Comparison of ENCODE assay signal across 8 cellular contexts in the genomic region with DNA sequence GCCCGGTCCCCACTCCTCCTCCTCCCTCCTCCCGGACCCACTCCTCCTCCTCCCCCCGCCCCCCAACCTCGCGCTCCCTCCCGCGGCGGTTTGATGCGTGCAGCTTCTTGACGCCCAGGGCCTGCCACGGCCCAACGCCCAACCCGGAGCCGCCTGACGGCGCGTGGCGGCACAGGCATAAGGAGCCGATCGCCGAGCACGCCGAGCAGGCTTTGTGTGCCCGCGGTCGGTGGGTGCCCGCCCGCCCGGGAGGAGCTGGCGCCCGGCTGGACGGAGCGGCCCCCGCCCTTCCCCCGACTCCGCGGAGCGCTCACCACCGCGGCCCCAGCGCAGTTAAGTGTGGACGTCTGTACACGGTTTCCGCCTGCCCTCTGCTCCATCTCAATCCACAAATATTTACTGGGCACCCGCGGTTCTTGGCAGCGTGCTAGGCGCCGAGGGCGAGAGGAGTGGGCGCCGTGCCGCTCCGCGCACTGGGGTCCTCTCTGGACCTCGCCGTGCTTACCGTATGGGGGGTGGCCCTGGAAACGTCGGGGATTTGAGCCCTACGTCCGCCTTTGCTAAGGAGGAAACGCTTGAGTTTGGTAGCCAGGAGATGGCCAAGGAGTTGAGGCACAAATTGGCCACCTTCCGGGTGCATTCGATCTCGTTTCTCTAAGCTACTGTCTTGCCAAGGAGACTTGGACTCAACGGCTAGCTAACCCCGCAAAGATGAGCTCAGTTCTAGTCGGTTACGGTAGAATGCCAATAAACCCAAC. TPM values are rescaled to one million over a fixed set of nuclear protein-coding genes. Genes with fewer than 3 reads are reported as not detected.
A peak's percentile ranks its signal among the peaks of the same experiment; 100 is the strongest.
DNase-seq lines count a peak whose midpoint lies in the region; ATAC-seq and TF ChIP-seq lines count a peak whose summit lies in the region.

No MANE protein-coding gene starts in this region.

- intact Hi-C loops in Panc1 (cut with micrococcal nuclease; ENCODE audit: unreplicated experiment) (no loop called here), esophagus muscularis mucosa (cut with DNase I) (no loop called here)

- H3K9me3 ChIP-seq in Panc1 (ENCODE audit: control insufficient read depth, insufficient read depth, low read depth, low read length) (no peaks in the 10 kb centered on the region), esophagus muscularis mucosa (no peaks in the 10 kb centered on the region), muscle layer of duodenum (ENCODE audit: control insufficient read depth in 1 of 2, low read length in 2 of 2) (no peaks in the 10 kb centered on the region)

- DNase-seq in DMS114 treated with DMSO at 0.1 percent for 48 hours (lab: John Stamatoyannopoulos, UW; ENCODE audit: unreplicated experiment), result peak; percentile 88
- DNase-seq in Panc1 (ENCODE audit: low read depth, low spot score), result no peak
- DNase-seq in activated T-cell treated with anti-CD3 and anti-CD28 coated beads, Interleukin-2, amount 50 U/mL, for 72 hours, result peak; percentile 95 to 96
- DNase-seq in esophagus muscularis mucosa (ENCODE audit: extremely low spot score), result peak; percentile 99
- DNase-seq in stimulated activated CD8-positive, alpha-beta memory T cell treated with anti-CD3 and anti-CD28 coated beads, Interleukin-7, amount 100 ng/mL, for 1 hour (ENCODE audit: low read depth in 2 of 2), result peak; percentile 92 to 93

- peaks cover 4 to 10% of the 10 kb centered on the region in 2 donors for H3K36me3 Mint-ChIP-seq in activated T-cell treated with anti-CD3 and anti-CD28 coated beads, Interleukin-2, amount 50 U/mL, for 72 hours (ENCODE audit: insufficient read depth in 2 of 2)

- under 1% methylated on average over 25 of the region's 70 CpGs for WGBS in esophagus muscularis mucosa

- H3K4me1 ChIP-seq in KMS-11 (ENCODE audit: low read depth, poor library complexity, severe bottlenecking) (peaks cover 32% of the 10 kb centered on the region), Panc1 (ENCODE audit: control insufficient read depth, insufficient read depth, low read length) (peaks cover 32% of the 10 kb centered on the region), esophagus muscularis mucosa (peaks cover 39 to 49% (median 48%) of the 10 kb centered on the region in 4 donors), muscle layer of duodenum (ENCODE audit: control insufficient read depth in 1 of 2, insufficient read depth in 2 of 2, low read length in 2 of 2) (peaks cover 34 to 45% of the 10 kb centered on the region in 2 donors)

- H3K4me3 ChIP-seq in KMS-11 (IDR thresholded peaks at IDR 0.05; ENCODE audit: insufficient read depth, low read depth, low read length), result peak overlapping the region; percentile 100
- peak overlapping the region; percentile 77 to 80 for H3K4me3 ChIP-seq in Panc1 (ENCODE audit: low read depth in 2 of 2, low read length in 2 of 2)
- peak overlapping the region; percentile 87 to 100 (median 93) for H3K4me3 ChIP-seq in esophagus muscularis mucosa
- H3K4me3 ChIP-seq in muscle layer of duodenum (ENCODE audit: low read depth in 1 of 2, low read length in 2 of 2), result peak overlapping the region; percentile 90 to 96

- H3K27me3 ChIP-seq in KMS-11 (ENCODE audit: insufficient read depth, low read depth) (no peaks in the 10 kb centered on the region), Panc1 (ENCODE audit: control insufficient read depth, insufficient read depth, low read length) (no peaks in the 10 kb centered on the region), esophagus muscularis mucosa (no peaks in the 10 kb centered on the region), muscle layer of duodenum (ENCODE audit: low read depth, low read length) (no peaks in the 10 kb centered on the region)

- H3K27me3 Mint-ChIP-seq in activated T-cell treated with anti-CD3 and anti-CD28 coated beads, Interleukin-2, amount 50 U/mL, for 72 hours (ENCODE audit: low read depth), result no peaks in the 10 kb centered on the region

- no peak for TF ChIP-seq EP300 in esophagus muscularis mucosa (IDR thresholded peaks at IDR 0.05)

- H3K36me3 ChIP-seq in KMS-11 (ENCODE audit: insufficient read depth) (no peaks in the 10 kb centered on the region), Panc1 (ENCODE audit: control insufficient read depth, insufficient read depth, low read length) (peaks cover 8% of the 10 kb centered on the region), esophagus muscularis mucosa (no peaks in the 10 kb centered on the region), muscle layer of duodenum (ENCODE audit: control insufficient read depth in 1 of 2, insufficient read depth in 2 of 2, low read length in 2 of 2) (peaks cover 0 to 15% of the 10 kb centered on the region in 2 donors)

- peaks cover 41% of the 10 kb centered on the region for H3K4me1 Mint-ChIP-seq in activated T-cell treated with anti-CD3 and anti-CD28 coated beads, Interleukin-2, amount 50 U/mL, for 72 hours (ENCODE audit: low read depth)

- peak overlapping the region; percentile 93 for H3K27ac Mint-ChIP-seq in activated T-cell treated with anti-CD3 and anti-CD28 coated beads, Interleukin-2, amount 50 U/mL, for 72 hours

- H3K9ac ChIP-seq in KMS-11, result peak overlapping the region; percentile 92

- H3K9me3 Mint-ChIP-seq in activated T-cell treated with anti-CD3 and anti-CD28 coated beads, Interleukin-2, amount 50 U/mL, for 72 hours, result no peaks in the 10 kb centered on the region

- POLR2A ChIA-PET in Panc1 (lab: Charles Lee), result interaction anchor here (0.6 to 1.0 kb wide), 4 partner anchors 11 to 112 kb away, joined by 3 to 10 read pairs (median 6); a partner anchor contains a TSS

- ATAC-seq in GM21619 (IDR thresholded peaks at IDR 0.05; ENCODE audit: unreplicated experiment) (peak; percentile 63), Panc1 (peak; percentile 79)
- ATAC-seq in activated T-cell treated with anti-CD3 and anti-CD28 coated beads, Interleukin-2, amount 50 U/mL, for 72 hours (replicated peaks in 1 of 2), result peak; percentile 87 to 91

- TF ChIP-seq CTCF in KMS-11 (conservative IDR thresholded peaks at IDR 0.05; ENCODE audit: low read depth, low read length) (0 out of 2 replicates have a peak, but pooled peaks have one; percentile 34), Panc1 (IDR thresholded peaks at IDR 0.05) (no peak), esophagus muscularis mucosa (IDR thresholded peaks at IDR 0.05) (peak in 1 of 3 experiments; percentile 36)

- H4K20me1 ChIP-seq in KMS-11 (ENCODE audit: insufficient read depth), result no peaks in the 10 kb centered on the region

- CTCF ChIA-PET in Panc1 (lab: Charles Lee), result interaction anchor here (1.1 to 1.4 kb wide), 2 partner anchors 26 to 63 kb away, joined by 6 read pairs; no protein-coding TSS in a partner anchor

- peak overlapping the region; percentile 83 for H2AFZ ChIP-seq in KMS-11 (ENCODE audit: low read depth)

- no TSS peak for BruUV-seq in Panc1 (replicated peaks; lab: Mats Ljungman, UMichigan)

- peak overlapping the region; percentile 77 for H3K27ac ChIP-seq in KMS-11
- peak overlapping the region; percentile 95 for H3K27ac ChIP-seq in Panc1 (ENCODE audit: low read length)
- peak overlapping the region; percentile 93 to 99 (median 98) for H3K27ac ChIP-seq in esophagus muscularis mucosa (replicated peaks in 1 of 4)
- H3K27ac ChIP-seq in muscle layer of duodenum (ENCODE audit: low read length), result peak overlapping the region; percentile 91

- in situ Hi-C loops in Panc1 (cut with HindIII; ENCODE audit: low pct_unique_long_range_greater_than_20kb, low sequenced_read_pairs), result no loop called here

- peak; percentile 34 for TF ChIP-seq POLR2A in esophagus muscularis mucosa (IDR thresholded peaks at IDR 0.05; ENCODE audit: low read depth)

- H3K4me3 Mint-ChIP-seq in activated T-cell treated with anti-CD3 and anti-CD28 coated beads, Interleukin-2, amount 50 U/mL, for 72 hours, result peak overlapping the region; percentile 85 to 93

- H3K79me2 ChIP-seq in KMS-11 (ENCODE audit: insufficient read depth, low read depth), result peaks cover 67% of the 10 kb centered on the region

- H3K4me2 ChIP-seq in KMS-11, result peak overlapping the region; percentile 69

RNA-seq across cellular contexts. Expression of a gene that starts 0.4 kb away (rescaled TPM):
- 325 TPM for total RNA-seq in Panc1 (2021; ENCODE audit: unreplicated experiment)
- 302 TPM for polyA plus RNA-seq in Panc1 (2012; ENCODE audit: insufficient read length)
- total RNA-seq in activated T-cell treated with anti-CD3 and anti-CD28 coated beads, Interleukin-2, amount 50 U/mL, for 72 hours, result 100 to 1,000 TPM; 185 to 217 TPM
- total RNA-seq in esophagus muscularis mucosa, result 100 to 1,000 TPM; 124 to 239 (median 167) TPM

RNA-seq across cellular contexts. Expression of a gene that starts 11.0 kb away (rescaled TPM):
- total RNA-seq in Panc1 (2021; ENCODE audit: unreplicated experiment) (80.4 TPM), esophagus muscularis mucosa (10 to 100 TPM; 43.5 to 67.4 (median 62.4) TPM)
- polyA plus RNA-seq in Panc1 (2012; ENCODE audit: insufficient read length), result 109 TPM
- total RNA-seq in activated T-cell treated with anti-CD3 and anti-CD28 coated beads, Interleukin-2, amount 50 U/mL, for 72 hours, result 10 to 100 TPM; 45.9 to 67.8 TPM

RNA-seq across cellular contexts. Expression of a gene that starts 15.4 kb away (rescaled TPM):
- 78.5 TPM for total RNA-seq in Panc1 (2021; ENCODE audit: unreplicated experiment)
- 61.8 TPM for polyA plus RNA-seq in Panc1 (2012; ENCODE audit: insufficient read length)
- 10 to 100 TPM; 67.7 to 84.4 TPM for total RNA-seq in activated T-cell treated with anti-CD3 and anti-CD28 coated beads, Interleukin-2, amount 50 U/mL, for 72 hours
- 10 to 100 TPM; 21.2 to 43.6 (median 38.7) TPM for total RNA-seq in esophagus muscularis mucosa

RNA-seq across cellular contexts. Expression of a gene that starts 23.3 kb away (rescaled TPM):
- total RNA-seq in Panc1 (2021; ENCODE audit: unreplicated experiment) (40.6 TPM), esophagus muscularis mucosa (10 to 100 TPM; 16.2 to 20.0 (median 19.0) TPM)
- 26.9 TPM for polyA plus RNA-seq in Panc1 (2012; ENCODE audit: insufficient read length)
- 10 to 100 TPM; 36.3 to 37.1 TPM for total RNA-seq in activated T-cell treated with anti-CD3 and anti-CD28 coated beads, Interleukin-2, amount 50 U/mL, for 72 hours

RNA-seq across cellular contexts. Expression of a gene that starts 23.6 kb away (rescaled TPM):
- 32.8 TPM for total RNA-seq in Panc1 (2021; ENCODE audit: unreplicated experiment)
- 37.7 TPM for polyA plus RNA-seq in Panc1 (2012; ENCODE audit: insufficient read length)
- total RNA-seq in activated T-cell treated with anti-CD3 and anti-CD28 coated beads, Interleukin-2, amount 50 U/mL, for 72 hours, result 100 to 1,000 TPM in 1 of 2 donors, 10 to 100 TPM in 1; 90.5 to 100 TPM
- 10 to 100 TPM; 16.2 to 32.3 (median 18.0) TPM for total RNA-seq in esophagus muscularis mucosa
